ENCODE assay signal across 8 cellular contexts in genomic region chr6:150068173-150068785, GRCh38. TPM values are rescaled to one million over a fixed set of nuclear protein-coding genes. Genes with fewer than 3 reads are reported as not detected.
DNase-seq lines count a peak whose midpoint lies in the region; ATAC-seq and TF ChIP-seq lines count a peak whose summit lies in the region.

No MANE protein-coding gene starts in this region.

- H3K4me1 ChIP-seq in foreskin keratinocyte (peaks cover 6% of the 10 kb centered on the region), gastrocnemius medialis (peaks cover 3 to 4% of the 10 kb centered on the region in 2 donors)

- H3K27ac ChIP-seq in foreskin keratinocyte = peak overlapping the region; percentile 35
- peak overlapping the region in 3 of 4 donors; percentile 50 to 68 (median 60) for H3K27ac ChIP-seq in gastrocnemius medialis

- ATAC-seq in GM21576 (IDR thresholded peaks at IDR 0.05; ENCODE audit: unreplicated experiment) (peak; percentile 8), foreskin keratinocyte (no peak), gastrocnemius medialis (no peak)

- H3K27me3 ChIP-seq in foreskin keratinocyte (no peaks in the 10 kb centered on the region), gastrocnemius medialis (no peaks in the 10 kb centered on the region)

- intact Hi-C loops in gastrocnemius medialis (cut with DNase I; ENCODE audit: low total_unique reads) = no loop called here

- H3K4me1 Mint-ChIP-seq in T-helper 1 cell treated with Interleukin-12 subunit alpha and Interleukin-12 subunit beta and Interleukin-4 antibody, amounts not matched to agents 30 μg/mL and 1 μg/mL, for 36 hours (ENCODE audit: low read depth) = peaks cover 16% of the 10 kb centered on the region

- H3K4me3 Mint-ChIP-seq in T-helper 1 cell treated with Interleukin-12 subunit alpha and Interleukin-12 subunit beta and Interleukin-4 antibody, amounts not matched to agents 30 μg/mL and 1 μg/mL, for 36 hours = peak overlapping the region; percentile 75

- H3K9me3 ChIP-seq in gastrocnemius medialis = no peaks in the 10 kb centered on the region

- H3K4me3 ChIP-seq in gastrocnemius medialis = peak overlapping the region; percentile 67 to 91 (median 71)

- TF ChIP-seq CTCF in foreskin keratinocyte (conservative IDR thresholded peaks at IDR 0.05) (no peak), gastrocnemius medialis (IDR thresholded peaks at IDR 0.05 in 4 of 5, conservative IDR thresholded peaks at IDR 0.05 in 1 of 5) (no peak)

- no peaks in the 10 kb centered on the region for H3K36me3 ChIP-seq in gastrocnemius medialis

- peaks cover 31% of the 10 kb centered on the region for H3K27me3 Mint-ChIP-seq in T-helper 1 cell treated with Interleukin-12 subunit alpha and Interleukin-12 subunit beta and Interleukin-4 antibody, amounts not matched to agents 30 μg/mL and 1 μg/mL, for 36 hours (ENCODE audit: low read depth)

- DNase-seq in foreskin keratinocyte (no peak), gastrocnemius medialis (no peak), activated gamma-delta T cell (lab: John Stamatoyannopoulos, UW) (no peak), 8988T (no peak), A172 (ENCODE audit: low spot score) (no peak), NCI-H1930 (lab: John Stamatoyannopoulos, UW) (no peak)

- H3K9me3 Mint-ChIP-seq in T-helper 1 cell treated with Interleukin-12 subunit alpha and Interleukin-12 subunit beta and Interleukin-4 antibody, amounts not matched to agents 30 μg/mL and 1 μg/mL, for 36 hours = no peaks in the 10 kb centered on the region

- H3K36me3 Mint-ChIP-seq in T-helper 1 cell treated with Interleukin-12 subunit alpha and Interleukin-12 subunit beta and Interleukin-4 antibody, amounts not matched to agents 30 μg/mL and 1 μg/mL, for 36 hours (ENCODE audit: low read depth) = no peaks in the 10 kb centered on the region

- in situ Hi-C loops in gastrocnemius medialis (cut with MboI; ENCODE audit: low sequenced_read_pairs in 4 of 4) = loop anchor here in 3 of 4 donors (25.0 kb wide), 1 partner anchor 744 kb away; no protein-coding TSS in a partner anchor

- no peak overlapping the region for H3K27ac Mint-ChIP-seq in T-helper 1 cell treated with Interleukin-12 subunit alpha and Interleukin-12 subunit beta and Interleukin-4 antibody, amounts not matched to agents 30 μg/mL and 1 μg/mL, for 36 hours

- no peak for TF ChIP-seq POLR2A in gastrocnemius medialis (IDR thresholded peaks at IDR 0.05)

RNA-seq across cellular contexts. Expression of gene ULBP3, which starts 0.6 kb away (rescaled TPM):
- total RNA-seq in foreskin keratinocyte (5.6 and 7.0 TPM in 2 replicates), gastrocnemius medialis (1 to 10 TPM in 1 of 4 donors, not detected in 3; 1.1 TPM)
- polyA plus RNA-seq in foreskin keratinocyte = 0.88 and 1.1 TPM in 2 replicates
- total RNA-seq in A172 (2014; rRNA removed; shearing (Covaris generic)) = 2.1 and 3.3 TPM in 2 replicates

RNA-seq across cellular contexts. Expression of gene RAET1L, which starts 42.9 kb away (rescaled TPM):
- total RNA-seq in foreskin keratinocyte = 1.1 and 2.4 TPM in 2 replicates
- 1.4 and 1.9 TPM in 2 replicates for polyA plus RNA-seq in foreskin keratinocyte
- total RNA-seq in gastrocnemius medialis = not detected
- 0.69 TPM in 1 of 2 replicates, not detected in the other for total RNA-seq in A172 (2014; rRNA removed; shearing (Covaris generic))
